In the genomic region with DNA sequence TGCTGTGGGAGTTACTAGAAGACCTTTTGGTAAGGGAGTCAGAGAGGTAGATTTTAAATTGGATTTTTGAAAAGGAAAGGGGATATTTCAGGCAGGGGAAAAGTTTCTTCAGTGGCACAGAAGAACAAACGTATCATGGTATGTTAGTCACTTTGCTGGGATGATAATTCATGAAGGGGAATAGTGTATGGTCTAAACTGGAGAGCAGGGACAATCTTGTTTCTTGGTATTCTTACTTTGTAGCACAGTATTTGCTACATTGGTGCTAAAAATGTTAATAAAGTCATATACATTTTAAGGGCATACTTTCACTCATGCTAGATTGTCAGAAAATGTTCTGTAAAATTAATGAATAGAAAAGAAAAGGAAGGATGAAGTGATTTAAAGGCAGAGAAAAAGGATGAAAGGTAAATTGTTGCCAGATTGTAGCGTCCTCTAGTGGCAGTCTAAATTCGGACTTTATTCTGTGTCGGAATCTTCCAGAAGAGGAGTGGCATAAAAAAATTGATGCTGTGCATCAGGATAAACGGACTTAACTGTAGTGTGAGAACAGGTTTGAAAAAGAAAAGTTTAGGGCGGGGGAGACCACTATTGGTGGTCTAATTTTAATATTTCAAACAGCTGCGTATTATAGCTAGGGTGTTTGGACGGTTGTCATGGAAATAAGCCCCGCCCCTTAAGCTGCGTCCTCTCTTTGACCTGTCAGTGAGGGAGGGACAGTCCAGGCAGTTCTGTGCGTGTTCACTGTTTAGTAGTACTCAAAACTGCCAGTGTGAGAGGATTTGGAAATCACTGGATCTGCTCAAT, we compare ENCODE assay signal across 8 cellular contexts. TPM values are rescaled to one million over a fixed set of nuclear protein-coding genes. Genes with fewer than 3 reads are reported as not detected.
DNase-seq lines count a peak whose midpoint lies in the region; ATAC-seq, FAIRE-seq and TF ChIP-seq lines count a peak whose summit lies in the region.

A gene with protein sequence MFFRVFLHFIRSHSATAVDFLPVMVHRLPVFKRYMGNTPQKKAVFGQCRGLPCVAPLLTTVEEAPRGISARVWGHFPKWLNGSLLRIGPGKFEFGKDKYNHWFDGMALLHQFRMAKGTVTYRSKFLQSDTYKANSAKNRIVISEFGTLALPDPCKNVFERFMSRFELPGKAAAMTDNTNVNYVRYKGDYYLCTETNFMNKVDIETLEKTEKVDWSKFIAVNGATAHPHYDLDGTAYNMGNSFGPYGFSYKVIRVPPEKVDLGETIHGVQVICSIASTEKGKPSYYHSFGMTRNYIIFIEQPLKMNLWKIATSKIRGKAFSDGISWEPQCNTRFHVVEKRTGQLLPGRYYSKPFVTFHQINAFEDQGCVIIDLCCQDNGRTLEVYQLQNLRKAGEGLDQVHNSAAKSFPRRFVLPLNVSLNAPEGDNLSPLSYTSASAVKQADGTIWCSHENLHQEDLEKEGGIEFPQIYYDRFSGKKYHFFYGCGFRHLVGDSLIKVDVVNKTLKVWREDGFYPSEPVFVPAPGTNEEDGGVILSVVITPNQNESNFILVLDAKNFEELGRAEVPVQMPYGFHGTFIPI (plus strand): TSS at position 724 of the 807 bp plus-strand sequence. CDS start 90 bp downstream, outside the sequence.

- H3K4me1 ChIP-seq in SJSA1 (replicated peaks) (no peaks in the 10 kb centered on the region), K562 (replicated peaks in 1 of 2; ENCODE audit: control insufficient read depth in 2 of 2, insufficient read depth in 2 of 2, low read length in 2 of 2) (peaks cover 0 to 8% of the 10 kb centered on the region in 2 experiments; a peak in 2 of 5 replicates), hepatocyte (ENCODE audit: insufficient read depth) (no peaks in the 10 kb centered on the region), prostate gland (replicated peaks) (no peaks in the 10 kb centered on the region)

- H3K4me3 ChIP-seq in GM12864 (ENCODE audit: low read depth, low read length), result no peak within 1 kb of the TSS
- H3K4me3 ChIP-seq in SJSA1, result peak within 1 kb of the TSS; percentile 24
- no peak within 1 kb of the TSS for H3K4me3 ChIP-seq in K562
- H3K4me3 ChIP-seq in hepatocyte, result peak within 1 kb of the TSS; percentile 12
- peak within 1 kb of the TSS; percentile 11 to 17 for H3K4me3 ChIP-seq in prostate gland

- no peak for DNase-seq in GM12864 (ENCODE audit: low read depth)
- DNase-seq in HuH-7 (ENCODE audit: low spot score), result peak; percentile 60
- DNase-seq in SJSA1 (ENCODE audit: low read depth in 1 of 2, low spot score in 2 of 2), result peak; percentile 62 to 68
- peak; percentile 57 to 82 (median 70) for DNase-seq in K562 (ENCODE audit: extremely low read depth in 1 of 4, low spot score in 3 of 4)
- peak; percentile 91 for DNase-seq in hepatocyte (ENCODE audit: low spot score)
- peak; percentile 57 for DNase-seq in prostate gland (ENCODE audit: low spot score)

- intact Hi-C loops in K562 (cut with micrococcal nuclease) (loop anchor here (1.0 to 2.0 kb wide), 2 partner anchors 62 to 296 kb away; a partner anchor contains a TSS), prostate gland (cut with DNase I) (loop anchor here (5.0 kb wide), 1 partner anchor 58 kb away; no protein-coding TSS in a partner anchor)

- no peaks in the 10 kb centered on the region for H3K9me3 ChIP-seq in SJSA1 (replicated peaks)
- H3K9me3 ChIP-seq in K562 (replicated peaks; ENCODE audit: control insufficient read depth, insufficient read depth, low read depth, low read length), result no peaks in the 10 kb centered on the region
- no peaks in the 10 kb centered on the region for H3K9me3 ChIP-seq in hepatocyte (ENCODE audit: low read depth)
- H3K9me3 ChIP-seq in prostate gland, result no peaks in the 10 kb centered on the region

- peak; percentile 96 for ATAC-seq in K562
- no peak for ATAC-seq in HG03095 (IDR thresholded peaks at IDR 0.05; ENCODE audit: unreplicated experiment)

- POLR2A ChIA-PET in K562 (lab: Yijun Ruan, JAX), result interaction anchor here (0.7 to 1.3 kb wide), 2 partner anchors 11 to 23 kb away, joined by 3 read pairs; a partner anchor contains a TSS

- no peak for TF ChIP-seq EP300 in K562 (IDR thresholded peaks at IDR 0.05; ENCODE audit: low read length)

- peak; percentile 82 for FAIRE-seq in K562 (lab: Jason Lieb, UNC)

- no peaks in the 10 kb centered on the region for H3K9me2 ChIP-seq in hepatocyte (replicated peaks; ENCODE audit: insufficient read depth)

- TF ChIP-seq RAD21 in K562 (CRISPR knock-in tag; conservative IDR thresholded peaks at IDR 0.05 in 1 of 2, IDR thresholded peaks at IDR 0.05 in 1 of 2), result peak; percentile 55 to 81

- H3K27me3 ChIP-seq in SJSA1 (replicated peaks), result no peaks in the 10 kb centered on the region
- peaks cover 0 to 8% of the 10 kb centered on the region in 2 experiments; a peak in 2 of 5 replicates for H3K27me3 ChIP-seq in K562 (ENCODE audit: control insufficient read depth in 2 of 2, insufficient read depth in 2 of 2, low read length in 2 of 2)
- no peaks in the 10 kb centered on the region for H3K27me3 ChIP-seq in hepatocyte
- H3K27me3 ChIP-seq in prostate gland (replicated peaks; ENCODE audit: insufficient read depth), result no peaks in the 10 kb centered on the region

- TF ChIP-seq POLR2A in K562 (conservative IDR thresholded peaks at IDR 0.05) (no peak), prostate gland (IDR thresholded peaks at IDR 0.05) (no peak)

- in situ Hi-C loops in K562 (cut with MboI), result no loop called here

- H3K79me2 ChIP-seq in K562 (ENCODE audit: control insufficient read depth, insufficient read depth, low read length) (no peaks in the 10 kb centered on the region), hepatocyte (peaks cover 9% of the 10 kb centered on the region)

- H3K36me3 ChIP-seq in SJSA1 (no peaks in the 10 kb centered on the region), K562 (ENCODE audit: control insufficient read depth, insufficient read depth, low read length) (no peaks in the 10 kb centered on the region), hepatocyte (replicated peaks; ENCODE audit: insufficient read depth, low read depth) (no peaks in the 10 kb centered on the region), prostate gland (no peaks in the 10 kb centered on the region)

- H3K4me2 ChIP-seq in K562 (ENCODE audit: insufficient read depth, low read length) (peak within 1 kb of the TSS; percentile 68), hepatocyte (peak within 1 kb of the TSS; percentile 71)

- H3K9ac ChIP-seq in K562 (ENCODE audit: insufficient read depth in 1 of 2, low read depth in 2 of 2, low read length in 2 of 2), result peak within 1 kb of the TSS in 1 of 2 experiments; percentile 45; a peak in 1 of 4 replicates

- H2AFZ ChIP-seq in K562 (ENCODE audit: low read depth, low read length) (peak within 1 kb of the TSS; percentile 77), hepatocyte (peak within 1 kb of the TSS; percentile 33)

- CTCF ChIA-PET in K562 (lab: Yijun Ruan, JAX; ENCODE audit: low intra/inter-chr PET ratio), result interaction anchor here (0.6 to 1.3 kb wide), 3 partner anchors 12 to 276 kb away, joined by 3 to 4 read pairs (median 3); no protein-coding TSS in a partner anchor

- peaks cover 3% of the 10 kb centered on the region; the same call in 1 of the 2 replicates for H4K20me1 ChIP-seq in K562 (replicated peaks; ENCODE audit: control insufficient read depth, insufficient read depth, low read length)
- H4K20me1 ChIP-seq in hepatocyte (ENCODE audit: insufficient read depth, poor library complexity, severe bottlenecking), result no peaks in the 10 kb centered on the region

- no TSS peak for BruUV-seq in K562 (replicated peaks; lab: Mats Ljungman, UMichigan)

- H3K9me1 ChIP-seq in K562 (ENCODE audit: control insufficient read depth, insufficient read depth, low read length), result no peaks in the 10 kb centered on the region

- WGBS in K562 (ENCODE audit: insufficient coverage, low coverage, missing lambda C conversion rate), result 0% methylated on average over 11 of the region's 11 CpGs
- whole genome bisulfite sequencing in hepatocyte (ENCODE audit: low lambda C conversion rate, missing lambda C conversion rate), result 5% methylated on average over 11 of the region's 11 CpGs
- WGBS in prostate gland, result 5% methylated on average over 11 of the region's 11 CpGs

- TF ChIP-seq CTCF in 22Rv1 (IDR thresholded peaks at IDR 0.05), result peak; percentile 97
- TF ChIP-seq CTCF in GM12864 (IDR thresholded peaks at IDR 0.05; ENCODE audit: low read depth, low read length, missing control alignments), result peak; percentile 84
- TF ChIP-seq CTCF in K562 (IDR thresholded peaks at IDR 0.05 in 2 of 3, conservative IDR thresholded peaks at IDR 0.05 in 1 of 3; ENCODE audit: insufficient read depth in 2 of 3, low read depth in 1 of 3, low read length in 3 of 3), result peak; percentile 69 to 92 (median 85)
- TF ChIP-seq CTCF in hepatocyte (IDR thresholded peaks at IDR 0.05; ENCODE audit: poor library complexity), result peak; percentile 91
- TF ChIP-seq CTCF in prostate gland (IDR thresholded peaks at IDR 0.05), result peak; percentile 38 to 90 (median 58)

- H3K27ac ChIP-seq in 22Rv1 (no peak within 1 kb of the TSS), SJSA1 (peak within 1 kb of the TSS; percentile 36; the same call in 1 of the 2 replicates), K562 (ENCODE audit: extremely low read depth, low read depth, low read length) (no peak within 1 kb of the TSS), hepatocyte (peak within 1 kb of the TSS; percentile 86), prostate gland (peak within 1 kb of the TSS; percentile 28 to 34)

TF ChIP-seq in K562, 482 proteins besides CTCF, POLR2A, EP300 and RAD21 (continues in another document):
- no peak for TF ChIP-seq MTA3 (IDR thresholded peaks at IDR 0.05; ENCODE audit: borderline replicate concordance)

RNA-seq across cellular contexts. Expression of the gene that starts here (rescaled TPM):
- total RNA-seq in SJSA1 (2014; rRNA removed; shearing (Covaris generic)), result 0.42 TPM in 1 of 2 replicates, not detected in the other
- 0.83 and 5.0 TPM in 2 replicates for total RNA-seq in K562 (2011; cell fraction: chromatin; rRNA removed; ENCODE audit: low replicate concordance)
- 0.17 and 1.4 TPM in 2 replicates for total RNA-seq in K562 (2011; cell fraction: nucleolus; rRNA removed)
- 1.4 and 3.3 TPM in 2 replicates for total RNA-seq in K562 (2011; cell fraction: nucleoplasm; rRNA removed)
- total RNA-seq in K562 (2014; rRNA removed) (0.69 TPM in 1 of 2 replicates, not detected in the other), K562 (2014; rRNA removed; fragmentation: Illumina TruSeq; extraction: Trizol) (0.54 and 1.0 TPM in 2 replicates), K562 (2015; rRNA removed; fragmentation: Illumina TruSeq; extraction: Trizol) (0.91 and 1.4 TPM in 2 replicates), K562 (2021) (0.42 and 0.60 TPM in 2 replicates), hepatocyte (23.9 and 30.8 TPM in 2 replicates), prostate gland (1 to 10 TPM; 3.2 to 9.1 TPM)
- polyA plus RNA-seq in K562 (2011; rRNA removed) (0.52 and 0.58 TPM in 2 replicates), K562 (2014; fragmentation: Illumina TruSeq; extraction: Trizol) (0.31 and 0.61 TPM in 2 replicates), K562 (2014; fragmentation: Nextera tagmentation; extraction: Ambion mirVana) (under 1 TPM; 0.21 to 0.24 TPM), K562 (2014; rRNA removed) (0.64 and 0.90 TPM in 2 replicates), hepatocyte (39.1 and 64.5 TPM in 2 replicates)
- 0.09 and 0.15 TPM in 2 replicates for polyA plus RNA-seq in K562 (2011; cell fraction: cytosol; rRNA removed)
- polyA plus RNA-seq in K562 (2011; cell fraction: nucleus; rRNA removed), result 0.82 and 2.4 TPM in 2 replicates
- 0.18 and 1.1 TPM in 2 replicates for polyA plus RNA-seq in K562 (2012)
- 0.35 and 2.0 TPM in 2 replicates for polyA minus RNA-seq in K562 (2011; rRNA and poly(A)+ RNA removed)
- not detected in 2 replicates for polyA minus RNA-seq in K562 (2011; cell fraction: cytosol; rRNA and poly(A)+ RNA removed)
- polyA minus RNA-seq in K562 (2011; cell fraction: nucleus; rRNA and poly(A)+ RNA removed), result 0.40 and 1.3 TPM in 2 replicates

Comparison
In these comparisons a context has a peak if more than half of its experiments do, and no peak if none do; other contexts are left out.
1. RNA of the gene that starts here (polyA plus RNA-seq): 39.1 to 64.5 TPM in hepatocyte; 0.09 to 2.4 TPM in K562; every median in the first group is over 10 times any median in the second.
2. Peak in DNase-seq, H3K4me3 ChIP-seq and H3K27ac ChIP-seq in SJSA1; RNA of the gene not detected or under 1 TPM.
3. H3K27ac ChIP-seq: peak in hepatocyte (single experiment) and prostate gland (2 of 2); none in 22Rv1 (single experiment) and K562 (single experiment).
4. H3K4me3 ChIP-seq: peak in hepatocyte (single experiment) and prostate gland (2 of 2); none in GM12864 (single experiment) and K562 (single experiment).
5. Peak in every context shown above with its lines, with median percentiles within 50 percentile points of each other: CTCF ChIP-seq.